In genomic region chr2:48888096-48888495, GRCh38 we compare ENCODE assay signal across 32 cellular contexts.
"Had no signal": no experiment of that assay in that cellular context is flagged by ENCODE, and none has a peak within 500 bp of the region (broad histone marks: within the 10 kb centered on the region; RNA-seq: fewer than 3 reads in every experiment).

No MANE protein-coding gene starts in this region.

- H3K27me3 ChIP-seq: adrenal gland, body of pancreas, breast epithelium, Peyer's patch had no signal

- H3K36me3 ChIP-seq: adrenal gland, breast epithelium, Peyer's patch, WERI-Rb-1 had no signal

- H3K4me1 ChIP-seq: adrenal gland, body of pancreas, breast epithelium, Peyer's patch had no signal

- DNase-seq: activated CD4-positive, alpha-beta T cell treated with anti-CD3 and anti-CD28 coated beads for 36 hours; activated CD4-positive, alpha-beta T cell treated with anti-CD3 and anti-CD28 coated beads, Interleukin-2, amount 10 ng/mL, durations not matched to agents 7 days and 5 days; activated CD4-positive, alpha-beta T cell treated with anti-CD3 and anti-CD28 coated beads, Interleukin-2, amount 50 U/mL, for 48 hours; activated CD8-positive, alpha-beta T cell treated with anti-CD3 and anti-CD28 coated beads, Interleukin-2, amount 10 ng/mL, durations not matched to agents 7 days and 5 days; activated gamma-delta T cell treated with Interleukin-2 at 50 U/mL for 16 hours; activated naive CD4-positive, alpha-beta T cell treated with anti-CD3 and anti-CD28 coated beads for 36 hours; activated T-cell treated with anti-CD3 and anti-CD28 coated beads, Interleukin-2, amount 50 U/mL, for 24 hours; adrenal gland; body of pancreas; cerebellar nuclear complex; MM.1S; MV-4-11; NCI-H1092; NCI-H1436 treated with DMSO at 0.1 percent for 48 hours; NCI-H1694 treated with DMSO at 0.1 percent for 48 hours; NCI-H2029; NCI-H345; NCI-H524 treated with DMSO at 0.1 percent for 48 hours; PC-3; Peyer's patch; SIG-M5; SW 1271; T-helper 1 cell; T-helper 2 cell; T-helper 9 cell; WERI-Rb-1 had no signal

- ATAC-seq: activated CD4-positive, alpha-beta T cell treated with anti-CD3 and anti-CD28 coated beads for 36 hours; activated CD4-positive, CD25-positive, alpha-beta regulatory T cell treated with anti-CD3 and anti-CD28 coated beads, Interleukin-2, amount 50 U/mL, for 24 hours; activated CD8-positive, alpha-beta T cell treated with anti-CD3 and anti-CD28 coated beads, Interleukin-2, amount 10 ng/mL, durations not matched to agents 7 days and 5 days; activated naive CD4-positive, alpha-beta T cell treated with anti-CD3 and anti-CD28 coated beads, Interleukin-2, amount 50 U/mL, for 72 hours; body of pancreas; PC-3; Right ventricle myocardium inferior had no signal

- H3K27me3 Mint-ChIP-seq: activated CD4-positive, alpha-beta T cell treated with anti-CD3 and anti-CD28 coated beads for 36 hours; activated CD4-positive, alpha-beta T cell treated with anti-CD3 and anti-CD28 coated beads, Interleukin-2, amount 10 ng/mL, durations not matched to agents 7 days and 5 days; activated T-cell treated with anti-CD3 and anti-CD28 coated beads, Interleukin-2, amount 50 U/mL, for 24 hours had no signal

- H3K27ac Mint-ChIP-seq: activated CD4-positive, alpha-beta T cell treated with anti-CD3 and anti-CD28 coated beads for 36 hours; activated CD4-positive, alpha-beta T cell treated with anti-CD3 and anti-CD28 coated beads, Interleukin-2, amount 10 ng/mL, durations not matched to agents 7 days and 5 days; activated CD8-positive, alpha-beta T cell treated with anti-CD3 and anti-CD28 coated beads, Interleukin-2, amount 10 ng/mL, durations not matched to agents 7 days and 5 days; activated naive CD4-positive, alpha-beta T cell treated with anti-CD3 and anti-CD28 coated beads for 36 hours; activated naive CD4-positive, alpha-beta T cell treated with anti-CD3 and anti-CD28 coated beads, Interleukin-2, amount 50 U/mL, for 72 hours; activated T-cell treated with anti-CD3 and anti-CD28 coated beads, Interleukin-2, amount 50 U/mL, for 24 hours; activated T-helper 1 cell treated with anti-CD3 and anti-CD28 coated beads, Interleukin-12 subunit alpha, Interleukin-12 subunit beta, Interleukin-2, Interleukin-4 antibody, amounts not matched to agents 30 ng/mL and 10 ng/mL and 1 ng/mL, durations not matched to agents 14 hours and 24 hours and 36 hours had no signal

- H3K9me3 ChIP-seq: adrenal gland, body of pancreas, breast epithelium, Peyer's patch had no signal

- H3K27ac ChIP-seq: adrenal gland, body of pancreas, breast epithelium, Peyer's patch, RWPE1, WERI-Rb-1 had no signal

- H3K4me3 ChIP-seq: adrenal gland, body of pancreas, breast epithelium, Peyer's patch had no signal

- H3K4me1 Mint-ChIP-seq: activated CD4-positive, alpha-beta T cell treated with anti-CD3 and anti-CD28 coated beads for 36 hours; activated CD4-positive, alpha-beta T cell treated with anti-CD3 and anti-CD28 coated beads, Interleukin-2, amount 10 ng/mL, durations not matched to agents 7 days and 5 days had no signal

- H3K4me3 Mint-ChIP-seq: activated CD4-positive, alpha-beta T cell treated with anti-CD3 and anti-CD28 coated beads for 36 hours; activated CD4-positive, alpha-beta T cell treated with anti-CD3 and anti-CD28 coated beads, Interleukin-2, amount 10 ng/mL, durations not matched to agents 7 days and 5 days; activated CD8-positive, alpha-beta T cell treated with anti-CD3 and anti-CD28 coated beads, Interleukin-2, amount 10 ng/mL, durations not matched to agents 7 days and 5 days; activated naive CD4-positive, alpha-beta T cell treated with anti-CD3 and anti-CD28 coated beads for 36 hours; activated T-cell treated with anti-CD3 and anti-CD28 coated beads, Interleukin-2, amount 50 U/mL, for 24 hours; activated T-helper 1 cell treated with anti-CD3 and anti-CD28 coated beads, Interleukin-12 subunit alpha, Interleukin-12 subunit beta, Interleukin-2, Interleukin-4 antibody, amounts not matched to agents 30 ng/mL and 10 ng/mL and 1 ng/mL, durations not matched to agents 14 hours and 24 hours and 36 hours had no signal

- H3K9me3 Mint-ChIP-seq: activated naive CD4-positive, alpha-beta T cell treated with anti-CD3 and anti-CD28 coated beads for 36 hours had no signal

- H3K36me3 Mint-ChIP-seq: activated naive CD4-positive, alpha-beta T cell treated with anti-CD3 and anti-CD28 coated beads, Interleukin-2, amount 50 U/mL, for 72 hours had no signal
